Comparison of ENCODE assay signal across 13 cellular contexts in genomic region chr5:135930029-135930948, GRCh38. TPM values are rescaled to one million over a fixed set of nuclear protein-coding genes. Genes with fewer than 3 reads are reported as not detected.
DNase-seq lines count a peak whose midpoint lies in the region; ATAC-seq, FAIRE-seq and TF ChIP-seq lines count a peak whose summit lies in the region.
"Had no signal": no experiment of that assay in that cellular context is flagged by ENCODE, and none has a peak within 500 bp of the region (broad histone marks: within the 10 kb centered on the region; RNA-seq: fewer than 3 reads in every experiment).

No MANE protein-coding gene starts in this region.

- peak overlapping the region; percentile 79 to 93 for H3K27ac ChIP-seq in A549
- H3K27ac ChIP-seq in H9 (ENCODE audit: insufficient read length, low read depth, low read length) = no peak overlapping the region
- H3K27ac ChIP-seq in dorsolateral prefrontal cortex = no peak overlapping the region
- no peak overlapping the region for H3K27ac ChIP-seq in mesenchymal stem cell (ENCODE audit: low read length, poor library complexity, severe bottlenecking)
- no peak overlapping the region for H3K27ac ChIP-seq in naive thymus-derived CD4-positive, alpha-beta T cell (ENCODE audit: low read depth, low read length)

- H2BK12ac ChIP-seq in H9 (ENCODE audit: insufficient read length, low read depth, low read length) = no peak overlapping the region
- no peak overlapping the region for H2BK12ac ChIP-seq in mesenchymal stem cell (ENCODE audit: low read length in 2 of 2)

- no peak overlapping the region for H2BK20ac ChIP-seq in H9 (ENCODE audit: low read depth, low read length, poor library complexity, severe bottlenecking)

- H3K4me2 ChIP-seq in A549 = peak overlapping the region; percentile 70
- H3K4me2 ChIP-seq in H9 (ENCODE audit: insufficient read depth, insufficient read length, low read length) = peak overlapping the region; percentile 83
- peak overlapping the region; percentile 94 for H3K4me2 ChIP-seq in mesenchymal stem cell (ENCODE audit: low read length, poor library complexity, severe bottlenecking)

- no peak overlapping the region for H4K5ac ChIP-seq in H9 (ENCODE audit: insufficient read length, low read depth, low read length)

- peak overlapping the region; percentile 67 to 85 for H3K4me3 Mint-ChIP-seq in H9
- peak overlapping the region in 2 of 10 donors; percentile 23 to 40 for H3K4me3 Mint-ChIP-seq in naive thymus-derived CD4-positive, alpha-beta T cell
- H3K4me3 Mint-ChIP-seq: natural killer cell treated with Interleukin-12 subunit alpha and Interleukin-12 subunit beta and Interleukin-15 and Interleukin-18, amount 100 ng/mL, for 72 hours had no signal

- no peak overlapping the region for H3K9ac ChIP-seq in H9 (ENCODE audit: extremely low read depth, insufficient read length, low read length)
- H3K9ac ChIP-seq in mesenchymal stem cell (ENCODE audit: low read length) = no peak overlapping the region

- no peaks in the 10 kb centered on the region for H4K20me1 ChIP-seq in H9 (ENCODE audit: control insufficient read depth, insufficient read depth, insufficient read length)

- H3K4me3 ChIP-seq in A549 = peak overlapping the region; percentile 67
- H3K4me3 ChIP-seq in dorsolateral prefrontal cortex = peak overlapping the region in 48 of 59 donors; percentile 4 to 58 (median 32)
- peak overlapping the region; percentile 57 to 63 for H3K4me3 ChIP-seq in mesenchymal stem cell (ENCODE audit: insufficient read depth in 1 of 2, low read depth in 1 of 2, low read length in 2 of 2)
- H3K4me3 ChIP-seq in naive thymus-derived CD4-positive, alpha-beta T cell (ENCODE audit: low read length) = no peak overlapping the region
- H3K4me3 ChIP-seq: K562 had no signal

- intact Hi-C loops in dorsolateral prefrontal cortex (cut with DNase I) = no loop called here
- intact Hi-C loops in naive thymus-derived CD4-positive, alpha-beta T cell (cut with micrococcal nuclease) = no loop called here

- no peaks in the 10 kb centered on the region for H3K79me1 ChIP-seq in H9 (ENCODE audit: insufficient read depth, low read depth, low read length, poor library complexity, severe bottlenecking)
- no peaks in the 10 kb centered on the region for H3K79me1 ChIP-seq in mesenchymal stem cell (replicated peaks; ENCODE audit: low read length, poor library complexity, severe bottlenecking)

- WGBS in A549 (ENCODE audit: missing lambda C conversion rate) = 58% methylated on average over 19 of the region's 99 CpGs
- WGBS in H9 (ENCODE audit: extremely low coverage, insufficient read length, low lambda C conversion rate) = no CpG with 5 or more reads among the region's 99 CpGs
- 2% methylated on average over 92 of the region's 99 CpGs for WGBS in mesenchymal stem cell

- H3K9me3 Mint-ChIP-seq in H9 = no peaks in the 10 kb centered on the region
- H3K9me3 Mint-ChIP-seq in naive thymus-derived CD4-positive, alpha-beta T cell = peaks cover 0 to 7% (median 3%) of the 10 kb centered on the region in 11 donors
- H3K9me3 Mint-ChIP-seq: natural killer cell treated with Interleukin-12 subunit alpha and Interleukin-12 subunit beta and Interleukin-15 and Interleukin-18, amount 100 ng/mL, for 72 hours had no signal

- H3T11ph ChIP-seq in H9 (ENCODE audit: low read length) = no peak overlapping the region

- no peak overlapping the region for H3K4ac ChIP-seq in H9 (ENCODE audit: low read depth, low read length)
- H3K4ac ChIP-seq in mesenchymal stem cell (ENCODE audit: low read depth in 1 of 2, low read length in 2 of 2) = no peak overlapping the region

- TF ChIP-seq EP300 in A549 (IDR thresholded peaks at IDR 0.05) = no peak

- H3K36me3 Mint-ChIP-seq in H9 (ENCODE audit: insufficient read depth in 1 of 3, low read depth in 3 of 3) = no peaks in the 10 kb centered on the region
- H3K36me3 Mint-ChIP-seq in naive thymus-derived CD4-positive, alpha-beta T cell = peaks cover 0 to 4% (median 0%) of the 10 kb centered on the region in 5 donors
- H3K36me3 Mint-ChIP-seq: natural killer cell treated with Interleukin-12 subunit alpha and Interleukin-12 subunit beta and Interleukin-15 and Interleukin-18, amount 100 ng/mL, for 72 hours had no signal

- H2BK120ac ChIP-seq in H9 (ENCODE audit: low read depth, low read length, poor library complexity, severe bottlenecking) (no peak overlapping the region), mesenchymal stem cell (ENCODE audit: low read depth, low read length) (no peak overlapping the region)

- H3K27ac Mint-ChIP-seq in H9 = no peak overlapping the region
- no peak overlapping the region for H3K27ac Mint-ChIP-seq in naive thymus-derived CD4-positive, alpha-beta T cell
- H3K27ac Mint-ChIP-seq: natural killer cell treated with Interleukin-12 subunit alpha and Interleukin-12 subunit beta and Interleukin-15 and Interleukin-18, amount 100 ng/mL, for 72 hours had no signal

- H3K4me1 Mint-ChIP-seq in H9 = peaks cover 0 to 3% of the 10 kb centered on the region in 2 experiments; a peak in 1 of 4 replicates
- peaks cover 0 to 1% (median 0%) of the 10 kb centered on the region in 7 donors for H3K4me1 Mint-ChIP-seq in naive thymus-derived CD4-positive, alpha-beta T cell

- H3K9me3 ChIP-seq in A549 (peaks cover 7% of the 10 kb centered on the region; the same call in 2 of the 3 replicates), H9 (ENCODE audit: control insufficient read depth, low read depth, low read length) (no peaks in the 10 kb centered on the region), mesenchymal stem cell (ENCODE audit: control insufficient read depth, low read length) (peaks cover 6% of the 10 kb centered on the region)
- no peaks in the 10 kb centered on the region for H3K9me3 ChIP-seq in naive thymus-derived CD4-positive, alpha-beta T cell (ENCODE audit: control insufficient read depth in 2 of 3, low read length in 3 of 3)

- H2AK5ac ChIP-seq in H9 (ENCODE audit: insufficient read length, low read length) (no peak overlapping the region), mesenchymal stem cell (ENCODE audit: low read length, severe bottlenecking) (no peak overlapping the region)

- H3K27me3 ChIP-seq in H9 (ENCODE audit: insufficient read depth, low read length) (peaks cover 17% of the 10 kb centered on the region; the same call in 1 of the 2 replicates), dorsolateral prefrontal cortex (peaks cover 3 to 71% (median 46%) of the 10 kb centered on the region in 45 donors), mesenchymal stem cell (ENCODE audit: control insufficient read depth in 1 of 2, insufficient read depth in 1 of 2, low read length in 2 of 2) (peaks cover 40 to 69% of the 10 kb centered on the region in 2 experiments)
- peaks cover 0 to 3% of the 10 kb centered on the region in 2 donors for H3K27me3 ChIP-seq in naive thymus-derived CD4-positive, alpha-beta T cell (ENCODE audit: control insufficient read depth in 2 of 2, insufficient read depth in 2 of 2, low read length in 2 of 2)

- H3K79me2 ChIP-seq in H9 (ENCODE audit: insufficient read depth, low read length) = no peaks in the 10 kb centered on the region

- peak; percentile 13; the same call in 1 of the 2 replicates for TF ChIP-seq POLR2A in A549 (IDR thresholded peaks at IDR 0.05; ENCODE audit: low read length)

- CTCF ChIA-PET in A549 (lab: Yijun Ruan, JAX) = interaction anchor here (0.6 to 2.3 kb wide), 5 partner anchors 15 to 133 kb away, joined by 3 to 6 read pairs (median 3); no protein-coding TSS in a partner anchor
- CTCF ChIA-PET in naive thymus-derived CD4-positive, alpha-beta T cell (lab: Charles Lee) = no interaction called here

- peaks cover 4% of the 10 kb centered on the region for H3K23me2 ChIP-seq in H9 (ENCODE audit: insufficient read length, low read depth, low read length, poor library complexity, severe bottlenecking)

- FAIRE-seq in A549 (lab: Jason Lieb, UNC) = no peak
- FAIRE-seq: K562 had no signal

- TF ChIP-seq CTCF in A549 (IDR thresholded peaks at IDR 0.05) (no peak; the same call in 2 of the 3 replicates), H9 (conservative IDR thresholded peaks at IDR 0.05) (peak; percentile 43; the same call in 2 of the 3 replicates), dorsolateral prefrontal cortex (IDR thresholded peaks at IDR 0.05 in 54 of 56, conservative IDR thresholded peaks at IDR 0.05 in 2 of 56; ENCODE audit: low read depth in 1 of 56, partially characterized antibody in 56 of 56) (no peak)

- H4K91ac ChIP-seq in H9 (ENCODE audit: insufficient read length, low read depth, low read length) (no peak overlapping the region), mesenchymal stem cell (ENCODE audit: low read length) (no peak overlapping the region)

- H4K8ac ChIP-seq in H9 (replicated peaks; ENCODE audit: insufficient read length, low read depth, low read length) (no peak overlapping the region), mesenchymal stem cell (ENCODE audit: low read length) (no peak overlapping the region)

- no peak overlapping the region for H3K56ac ChIP-seq in H9 (ENCODE audit: insufficient read length, low read depth, low read length)

- H3K27me3 Mint-ChIP-seq in H9 (ENCODE audit: low read depth) = peaks cover 89% of the 10 kb centered on the region
- peaks cover 46 to 66% (median 58%) of the 10 kb centered on the region in 5 donors for H3K27me3 Mint-ChIP-seq in naive thymus-derived CD4-positive, alpha-beta T cell

- POLR2A ChIA-PET in A549 (lab: Yijun Ruan, JAX) = interaction anchor here (0.9 to 1.0 kb wide), 2 partner anchors 9 to 102 kb away, joined by 3 read pairs; no protein-coding TSS in a partner anchor
- POLR2A ChIA-PET in naive thymus-derived CD4-positive, alpha-beta T cell (lab: Charles Lee) = no interaction called here

- 0 out of 5 replicates have a peak, but pooled peaks of 1 of the 2 experiments have one; percentile 17 for TF ChIP-seq RAD21 in A549 (conservative IDR thresholded peaks at IDR 0.05 in 1 of 2, IDR thresholded peaks at IDR 0.05 in 1 of 2)

- DNase-seq in A549 (ENCODE audit: low read depth in 1 of 2, low spot score in 1 of 2) (peak; percentile 35 to 48), H9 (peak; percentile 84), dorsolateral prefrontal cortex (no peak), mesenchymal stem cell (no peak), cerebellar nuclear complex (lab: John Stamatoyannopoulos, UW) (no peak), NCI-H128 (lab: John Stamatoyannopoulos, UW; ENCODE audit: unreplicated experiment) (no peak), COLO829 (ENCODE audit: low spot score) (no peak)
- no peak for DNase-seq in naive thymus-derived CD4-positive, alpha-beta T cell
- DNase-seq: amniotic stem cell had no signal

- ATAC-seq in A549 = peak; percentile 92 to 96
- no peak for ATAC-seq in naive thymus-derived CD4-positive, alpha-beta T cell
- ATAC-seq: K562 had no signal

- no peak overlapping the region for H2BK5ac ChIP-seq in H9 (ENCODE audit: insufficient read length, low read length)
- no peak overlapping the region for H2BK5ac ChIP-seq in mesenchymal stem cell (ENCODE audit: low read depth, low read length, poor library complexity, severe bottlenecking)

- H2AFZ ChIP-seq in H9 (ENCODE audit: low read length) (no peak overlapping the region), mesenchymal stem cell (ENCODE audit: low read depth, low read length) (peak overlapping the region; percentile 53)

- peaks cover 6% of the 10 kb centered on the region; the same call in 2 of the 3 replicates for H3K4me1 ChIP-seq in A549
- no peaks in the 10 kb centered on the region for H3K4me1 ChIP-seq in H9 (ENCODE audit: insufficient read depth, low read length)
- peaks cover 11% of the 10 kb centered on the region for H3K4me1 ChIP-seq in mesenchymal stem cell (ENCODE audit: control insufficient read depth, insufficient read depth, low read depth, low read length)
- H3K4me1 ChIP-seq in naive thymus-derived CD4-positive, alpha-beta T cell (ENCODE audit: control insufficient read depth in 2 of 2, insufficient read depth in 2 of 2, low read length in 2 of 2) = no peaks in the 10 kb centered on the region

- H2BK15ac ChIP-seq in H9 (ENCODE audit: low read depth, low read length) (no peak overlapping the region), mesenchymal stem cell (ENCODE audit: low read depth, poor library complexity, severe bottlenecking) (peak overlapping the region; percentile 52)

- H3K36me3 ChIP-seq in mesenchymal stem cell (ENCODE audit: control insufficient read depth in 1 of 2, insufficient read depth in 2 of 2, low read depth in 1 of 2, low read length in 2 of 2) = no peaks in the 10 kb centered on the region
- no peaks in the 10 kb centered on the region for H3K36me3 ChIP-seq in naive thymus-derived CD4-positive, alpha-beta T cell (ENCODE audit: control insufficient read depth in 2 of 3, insufficient read depth in 3 of 3, low read length in 3 of 3)

- peak overlapping the region; percentile 66 for H3K18ac ChIP-seq in H9 (ENCODE audit: insufficient read length, low read depth, low read length)
- H3K18ac ChIP-seq in mesenchymal stem cell (ENCODE audit: low read depth in 1 of 2, low read length in 2 of 2) = no peak overlapping the region

- H3K14ac ChIP-seq in H9 (ENCODE audit: insufficient read depth, low read length) = no peak overlapping the region
- H3K14ac ChIP-seq in mesenchymal stem cell (ENCODE audit: low read length in 2 of 2) = peak overlapping the region in 1 of 2 experiments; percentile 41

- H3K23ac ChIP-seq in H9 (ENCODE audit: insufficient read length, low read depth, low read length) (no peak overlapping the region), mesenchymal stem cell (ENCODE audit: low read length in 2 of 2) (peak overlapping the region in 1 of 2 experiments; percentile 35)

RNA-seq across cellular contexts. Expression of gene LECT2, which starts 24.5 kb away (rescaled TPM):
- polyA plus RNA-seq in A549 (2011; rRNA removed) (not detected in 2 replicates), A549 (2017; fragmentation: RNase III; extraction: RNeasy Plus Mini Kit Qiagen cat#74134 plus additional on column Dnase treatment) (not detected in 3 replicates)
- polyA plus RNA-seq in A549 (2012; cell fraction: cytosol; rRNA removed) = not detected in 2 replicates
- not detected in 2 replicates for polyA plus RNA-seq in A549 (2012; cell fraction: nucleus; rRNA removed)
- not detected in 2 replicates for polyA minus RNA-seq in A549 (2011; rRNA and poly(A)+ RNA removed)
- total RNA-seq in H9 (2021) (not detected in 2 replicates), dorsolateral prefrontal cortex (not detected)
- polyA plus RNA-seq in mesenchymal stem cell (2013, experiment 1 of 2) = not detected
- 0.08 TPM for polyA plus RNA-seq in mesenchymal stem cell (2013, experiment 2 of 2)
- not detected for total RNA-seq in naive thymus-derived CD4-positive, alpha-beta T cell
- polyA plus RNA-seq in naive thymus-derived CD4-positive, alpha-beta T cell = not detected
- total RNA-seq: K562; natural killer cell treated with Interleukin-12 subunit alpha and Interleukin-12 subunit beta and Interleukin-15 and Interleukin-18, amount 100 ng/mL, for 72 hours; subcutaneous adipose tissue; T-helper 1 cell treated with Interleukin-12 subunit alpha and Interleukin-12 subunit beta and Interleukin-4 antibody, amounts not matched to agents 30 ng/mL and 1 ng/mL, for 36 hours had no signal
- polyA plus RNA-seq: K562 had no signal

RNA-seq across cellular contexts. Expression of gene IL9, which starts 34.6 kb away (rescaled TPM):
- polyA plus RNA-seq in A549 (2011; rRNA removed) = not detected in 2 replicates
- not detected in 2 replicates for polyA plus RNA-seq in A549 (2012; cell fraction: cytosol; rRNA removed)
- not detected in 2 replicates for polyA plus RNA-seq in A549 (2012; cell fraction: nucleus; rRNA removed)
- not detected in 3 replicates for polyA plus RNA-seq in A549 (2017; fragmentation: RNase III; extraction: RNeasy Plus Mini Kit Qiagen cat#74134 plus additional on column Dnase treatment)
- polyA minus RNA-seq in A549 (2011; rRNA and poly(A)+ RNA removed) = not detected in 2 replicates
- total RNA-seq in H9 (2021) = not detected in 2 replicates
- not detected for total RNA-seq in dorsolateral prefrontal cortex
- polyA plus RNA-seq in mesenchymal stem cell (2013, experiment 1 of 2) = not detected
- not detected for polyA plus RNA-seq in mesenchymal stem cell (2013, experiment 2 of 2)
- total RNA-seq in naive thymus-derived CD4-positive, alpha-beta T cell = under 1 TPM in 1 of 5 experiments, not detected in 4; 0.70 TPM
- not detected for polyA plus RNA-seq in naive thymus-derived CD4-positive, alpha-beta T cell
- total RNA-seq: K562, subcutaneous adipose tissue had no signal
- polyA plus RNA-seq: K562 had no signal

Comparison
In these comparisons a context has a peak if more than half of its experiments do, and no peak if none do; other contexts are left out.
1. DNase-seq: peak in A549 (2 of 2) and H9 (single experiment); none in dorsolateral prefrontal cortex (0 of 10), mesenchymal stem cell (single experiment), cerebellar nuclear complex (0 of 2), naive thymus-derived CD4-positive, alpha-beta T cell (0 of 9), NCI-H128 (single experiment) and COLO829 (single experiment).
2. H3K27ac ChIP-seq: peak in A549 (2 of 2); none in H9 (single experiment), dorsolateral prefrontal cortex (0 of 59), mesenchymal stem cell (single experiment) and naive thymus-derived CD4-positive, alpha-beta T cell (single experiment).
3. Peak in every context shown above with its lines, with median percentiles within 50 percentile points of each other: H3K4me2 ChIP-seq.